In the genomic region with DNA sequence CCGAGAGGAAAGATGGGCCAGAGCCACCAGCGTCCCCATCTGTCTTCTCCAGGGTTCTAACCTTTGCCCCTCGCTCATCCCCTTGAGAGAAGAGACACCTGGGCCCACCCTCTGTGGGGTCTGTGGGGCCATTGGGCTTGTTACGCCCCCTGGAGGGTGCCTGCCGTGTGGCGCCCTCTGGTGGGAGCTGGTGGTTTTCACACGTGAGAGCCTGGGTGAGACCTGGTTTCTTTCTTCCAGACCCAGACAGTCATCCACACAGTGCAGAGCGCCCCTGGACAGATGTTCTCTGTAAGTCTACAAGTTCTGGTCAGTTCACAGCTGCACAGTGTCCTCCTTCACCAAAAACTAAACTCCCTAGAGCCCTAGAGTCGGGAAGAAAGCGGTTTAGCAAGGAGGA, we compare ENCODE assay signal across 8 cellular contexts. TPM values are rescaled to one million over a fixed set of nuclear protein-coding genes. Genes with fewer than 3 reads are reported as not detected.
DNase-seq lines count a peak whose midpoint lies in the region; ATAC-seq, FAIRE-seq and TF ChIP-seq lines count a peak whose summit lies in the region.
"Not testable (repeated sequence)": the region's sequence is repeated elsewhere in the genome, so short reads cannot be mapped to it uniquely, and the experiment has no call there.

No MANE protein-coding gene starts in this region.

- H3K4me3 ChIP-seq in bronchial epithelial cell (ENCODE audit: low read depth, low read length); transverse colon: not testable (repeated sequence)

- in situ Hi-C loops in transverse colon (cut with MboI; ENCODE audit: low pct_ligation_motif_present in 1 of 4, low pct_unique_long_range_greater_than_20kb in 1 of 4, low sequenced_read_pairs in 3 of 4): loop anchor here in 1 of 4 donors (25.0 kb wide), 1 partner anchor 133 kb away; no protein-coding TSS in a partner anchor

- 83% methylated on average over 3 of the region's 10 CpGs; no CpG with 5 or more reads in 1 of the 2 donors for WGBS in transverse colon (ENCODE audit: low coverage in 1 of 2), 2 donors

- CTCF ChIA-PET in activated CD4-positive, alpha-beta T cell treated with anti-CD3 and anti-CD28 coated beads for 36 hours (lab: Charles Lee): interaction anchor here (1.5 kb wide), 1 partner anchor 409 kb away, joined by 4 read pairs; no protein-coding TSS in a partner anchor

- peak; percentile 66 for FAIRE-seq in GM19239 (lab: Jason Lieb, UNC)
- peak; percentile 95 for FAIRE-seq in bronchial epithelial cell (lab: Jason Lieb, UNC)

- not testable (repeated sequence) for TF ChIP-seq POLR2A in transverse colon (IDR thresholded peaks at IDR 0.05)

- not testable (repeated sequence) for H3K27me3 ChIP-seq in bronchial epithelial cell (ENCODE audit: control insufficient read depth, insufficient read depth, low read length); transverse colon

- not testable (repeated sequence) for H3K4me3 Mint-ChIP-seq in activated CD4-positive, alpha-beta T cell treated with anti-CD3 and anti-CD28 coated beads for 36 hours; glutamatergic neuron (ENCODE audit: unreplicated experiment); naive B cell

- H3K9me3 Mint-ChIP-seq in activated CD4-positive, alpha-beta T cell treated with anti-CD3 and anti-CD28 coated beads for 36 hours (ENCODE audit: low read depth); glutamatergic neuron (ENCODE audit: unreplicated experiment); naive B cell: not testable (repeated sequence)

- TF ChIP-seq EP300 in transverse colon (IDR thresholded peaks at IDR 0.05; ENCODE audit: low read depth): not testable (repeated sequence)

- POLR2A ChIA-PET in activated CD4-positive, alpha-beta T cell treated with anti-CD3 and anti-CD28 coated beads for 36 hours (lab: Charles Lee): not testable (repeated sequence)

- DNase-seq in GM19239 (ENCODE audit: insufficient read length, low spot score); activated CD4-positive, alpha-beta T cell treated with anti-CD3 and anti-CD28 coated beads for 36 hours; bronchial epithelial cell (ENCODE audit: low read depth); glutamatergic neuron; naive B cell; transverse colon: not testable (repeated sequence)

- H3K27me3 Mint-ChIP-seq in activated CD4-positive, alpha-beta T cell treated with anti-CD3 and anti-CD28 coated beads for 36 hours; naive B cell: not testable (repeated sequence)
- H3K27me3 Mint-ChIP-seq in glutamatergic neuron (ENCODE audit: unreplicated experiment): peaks cover 13% of the 10 kb centered on the region

- TF ChIP-seq CTCF in C4-2B (conservative IDR thresholded peaks at IDR 0.05): peak; percentile 50
- TF ChIP-seq CTCF in LNCAP (IDR thresholded peaks at IDR 0.05): peak; percentile 31; the same call in 1 of the 2 replicates
- TF ChIP-seq CTCF in bronchial epithelial cell (IDR thresholded peaks at IDR 0.05; ENCODE audit: insufficient read depth, low read length, severe bottlenecking): not testable (repeated sequence)
- peak; percentile 14 for TF ChIP-seq CTCF in glutamatergic neuron (IDR thresholded peaks at IDR 0.05; ENCODE audit: partially characterized antibody, unreplicated experiment)
- peak in 1 of 5 experiments; percentile 38 for TF ChIP-seq CTCF in transverse colon (IDR thresholded peaks at IDR 0.05)

- not testable (repeated sequence) for H3K36me3 Mint-ChIP-seq in activated CD4-positive, alpha-beta T cell treated with anti-CD3 and anti-CD28 coated beads for 36 hours (ENCODE audit: low read depth); glutamatergic neuron (ENCODE audit: unreplicated experiment)
- peaks cover 0 to 33% of the 10 kb centered on the region in 2 donors for H3K36me3 Mint-ChIP-seq in naive B cell

- H3K27ac Mint-ChIP-seq in activated CD4-positive, alpha-beta T cell treated with anti-CD3 and anti-CD28 coated beads for 36 hours; glutamatergic neuron (ENCODE audit: unreplicated experiment): not testable (repeated sequence)
- peak overlapping the region in 2 of 6 donors; percentile 74 to 95 for H3K27ac Mint-ChIP-seq in naive B cell

- H3K36me3 ChIP-seq in bronchial epithelial cell (ENCODE audit: control insufficient read depth, insufficient read depth, low read length); transverse colon: not testable (repeated sequence)

- intact Hi-C loops in activated CD4-positive, alpha-beta T cell treated with anti-CD3 and anti-CD28 coated beads for 36 hours (cut with DNase I, micrococcal nuclease); transverse colon (cut with DNase I; ENCODE audit: low total_unique reads): not testable (repeated sequence)

- H3K9me3 ChIP-seq in transverse colon: not testable (repeated sequence)

- H3K4me1 Mint-ChIP-seq in activated CD4-positive, alpha-beta T cell treated with anti-CD3 and anti-CD28 coated beads for 36 hours: not testable (repeated sequence)
- H3K4me1 Mint-ChIP-seq in glutamatergic neuron (ENCODE audit: low read depth, unreplicated experiment) (peaks cover 33% of the 10 kb centered on the region), naive B cell (peaks cover 2 to 13% (median 11%) of the 10 kb centered on the region in 3 donors)

- ATAC-seq in activated CD4-positive, alpha-beta T cell treated with anti-CD3 and anti-CD28 coated beads for 36 hours: peak; percentile 79
- ATAC-seq in naive B cell (ENCODE audit: low read depth in 2 of 2): peak; percentile 46 to 64

- H3K4me1 ChIP-seq in transverse colon: peaks cover 11 to 42% (median 29%) of the 10 kb centered on the region in 4 donors

- not testable (repeated sequence) for H3K27ac ChIP-seq in C4-2B
- peak overlapping the region in 3 of 4 donors; percentile 79 to 81 (median 79) for H3K27ac ChIP-seq in transverse colon

RNA-seq across cellular contexts. Expression of gene LGALS9, which starts 14.6 kb away (rescaled TPM):
- 10 to 100 TPM; 33.7 to 33.8 TPM for total RNA-seq in activated CD4-positive, alpha-beta T cell treated with anti-CD3 and anti-CD28 coated beads for 36 hours
- 1.3 TPM in 2 replicates for total RNA-seq in bronchial epithelial cell
- 6.5 TPM for total RNA-seq in glutamatergic neuron (ENCODE audit: unreplicated experiment)
- polyA plus RNA-seq in naive B cell (ENCODE audit: low read depth in 6 of 6): 100 to 1,000 TPM in 2 of 6 donors, 10 to 100 TPM in 4; 70.6 to 109 (median 91.5) TPM
- total RNA-seq in transverse colon: 100 to 1,000 TPM; 245 to 463 (median 368) TPM

Comparison
In these comparisons a context has a peak if more than half of its experiments do, and no peak if none do; other contexts are left out.
1. RNA of gene LGALS9, which starts 14.6 kb away (total RNA-seq): 245 to 463 TPM in transverse colon; 33.7 to 33.8 TPM in activated CD4-positive, alpha-beta T cell treated with anti-CD3 and anti-CD28 coated beads for 36 hours, 6.5 TPM in glutamatergic neuron (single experiment) and 1.3 TPM in bronchial epithelial cell; every median in the first group is over 4 times any median in the second.